In genomic region chr7:35987016-35987415, GRCh38 we compare ENCODE assay signal across 18 cellular contexts.
DNase-seq lines count a peak whose midpoint lies in the region; ATAC-seq and TF ChIP-seq lines count a peak whose summit lies in the region.
"Had no signal": no experiment of that assay in that cellular context is flagged by ENCODE, and none has a peak within 500 bp of the region (broad histone marks: within the 10 kb centered on the region; RNA-seq: fewer than 3 reads in every experiment).

No MANE protein-coding gene starts in this region.

- no peaks in the 10 kb centered on the region for H3K36me3 Mint-ChIP-seq in activated CD4-positive, alpha-beta T cell treated with anti-CD3 and anti-CD28 coated beads, Interleukin-2, amount 10 ng/mL, durations not matched to agents 24 days and 14 days (ENCODE audit: low read depth)
- no peaks in the 10 kb centered on the region for H3K36me3 Mint-ChIP-seq in nephron (ENCODE audit: low read depth)
- H3K36me3 Mint-ChIP-seq: CD4-positive, CD25-positive, alpha-beta regulatory T cell had no signal

- H3K27me3 ChIP-seq in SJCRH30 (peaks cover 15% of the 10 kb centered on the region), subcutaneous abdominal adipose tissue (ENCODE audit: control insufficient read depth in 5 of 5, insufficient read depth in 4 of 5, low read length in 5 of 5) (no peaks in the 10 kb centered on the region)
- H3K27me3 ChIP-seq: BLaER1 had no signal

- H3K4me3 ChIP-seq in SJCRH30: no peak overlapping the region
- no peak overlapping the region for H3K4me3 ChIP-seq in subcutaneous abdominal adipose tissue (ENCODE audit: low read depth in 1 of 5, low read length in 5 of 5)
- H3K4me3 ChIP-seq: BLaER1, GM12878, GM23338 had no signal

- H3K4me3 Mint-ChIP-seq in activated CD4-positive, alpha-beta T cell treated with anti-CD3 and anti-CD28 coated beads, Interleukin-2, amount 10 ng/mL, durations not matched to agents 24 days and 14 days: no peak overlapping the region
- no peak overlapping the region for H3K4me3 Mint-ChIP-seq in nephron
- H3K4me3 Mint-ChIP-seq: CD4-positive, CD25-positive, alpha-beta regulatory T cell; GM23338 had no signal

- H3K4me1 Mint-ChIP-seq in activated CD4-positive, alpha-beta T cell treated with anti-CD3 and anti-CD28 coated beads, Interleukin-2, amount 10 ng/mL, durations not matched to agents 24 days and 14 days: peaks cover 3% of the 10 kb centered on the region
- H3K4me1 Mint-ChIP-seq in nephron: peaks cover 36% of the 10 kb centered on the region

- H3K27ac ChIP-seq in SJCRH30 (no peak overlapping the region), subcutaneous abdominal adipose tissue (ENCODE audit: low read depth, low read length) (peak overlapping the region; percentile 1)
- H3K27ac ChIP-seq: 22Rv1, BLaER1 had no signal

- H3K36me3 ChIP-seq in SJCRH30: no peaks in the 10 kb centered on the region
- no peaks in the 10 kb centered on the region for H3K36me3 ChIP-seq in subcutaneous abdominal adipose tissue (ENCODE audit: control insufficient read depth in 5 of 5, insufficient read depth in 5 of 5, low read length in 5 of 5)
- H3K36me3 ChIP-seq: BLaER1 had no signal

- ATAC-seq in GM21381 (IDR thresholded peaks at IDR 0.05; ENCODE audit: unreplicated experiment) (no peak), HG03095 (IDR thresholded peaks at IDR 0.05; ENCODE audit: unreplicated experiment) (no peak)
- ATAC-seq: GM12878, GM23338, HepG2 had no signal

- peak; percentile 31 for DNase-seq in activated CD4-positive, alpha-beta T cell treated with anti-CD3 and anti-CD28 coated beads, Interleukin-2, amount 10 ng/mL, durations not matched to agents 24 days and 14 days
- DNase-seq in activated CD4-positive, alpha-beta T cell treated with anti-CD3 and anti-CD28 coated beads, Interleukin-2, amount 50 U/mL, for 4 hours: no peak
- peak; percentile 30 to 34 for DNase-seq in SJCRH30
- no peak for DNase-seq in NCI-H2196 (lab: John Stamatoyannopoulos, UW; ENCODE audit: unreplicated experiment)
- DNase-seq: AML-193; Calu3; CD4-positive, CD25-positive, alpha-beta regulatory T cell; DMS 273 treated with DMSO at 0.1 percent for 48 hours; H7 had no signal

- peaks cover 1% of the 10 kb centered on the region for H3K27me3 Mint-ChIP-seq in activated CD4-positive, alpha-beta T cell treated with anti-CD3 and anti-CD28 coated beads, Interleukin-2, amount 10 ng/mL, durations not matched to agents 24 days and 14 days
- H3K27me3 Mint-ChIP-seq in nephron (ENCODE audit: low read depth): no peaks in the 10 kb centered on the region
- H3K27me3 Mint-ChIP-seq: CD4-positive, CD25-positive, alpha-beta regulatory T cell had no signal

- TF ChIP-seq CTCF in nephron (IDR thresholded peaks at IDR 0.05; ENCODE audit: unreplicated experiment in 3 of 3): no peak

- no peaks in the 10 kb centered on the region; the same call in 1 of the 2 replicates for H3K4me1 ChIP-seq in SJCRH30
- peaks cover 3 to 25% (median 21%) of the 10 kb centered on the region in 5 donors for H3K4me1 ChIP-seq in subcutaneous abdominal adipose tissue (ENCODE audit: control insufficient read depth in 5 of 5, insufficient read depth in 5 of 5, low read length in 5 of 5)

- H3K9ac ChIP-seq in subcutaneous abdominal adipose tissue (ENCODE audit: low read length in 5 of 5): no peak overlapping the region
- H3K9ac ChIP-seq: BLaER1 had no signal

- intact Hi-C loops in activated CD4-positive, alpha-beta T cell treated with anti-CD3 and anti-CD28 coated beads, Interleukin-2, amount 10 ng/mL, durations not matched to agents 24 days and 14 days (cut with micrococcal nuclease): loop anchor here (10.0 kb wide), 1 partner anchor 198 kb away; no protein-coding TSS in a partner anchor

- no peaks in the 10 kb centered on the region for H3K9me3 Mint-ChIP-seq in activated CD4-positive, alpha-beta T cell treated with anti-CD3 and anti-CD28 coated beads, Interleukin-2, amount 10 ng/mL, durations not matched to agents 24 days and 14 days
- H3K9me3 Mint-ChIP-seq in nephron: no peaks in the 10 kb centered on the region
- H3K9me3 Mint-ChIP-seq: GM23338 had no signal

- H3K27ac Mint-ChIP-seq in activated CD4-positive, alpha-beta T cell treated with anti-CD3 and anti-CD28 coated beads, Interleukin-2, amount 10 ng/mL, durations not matched to agents 24 days and 14 days: no peak overlapping the region
- peak overlapping the region in 2 of 3 experiments; percentile 20 to 70 for H3K27ac Mint-ChIP-seq in nephron
- H3K27ac Mint-ChIP-seq: CD4-positive, CD25-positive, alpha-beta regulatory T cell; GM23338 had no signal

- no peaks in the 10 kb centered on the region for H3K9me3 ChIP-seq in SJCRH30 (replicated peaks)
- no peaks in the 10 kb centered on the region for H3K9me3 ChIP-seq in subcutaneous abdominal adipose tissue (ENCODE audit: control insufficient read depth in 5 of 5, low read length in 5 of 5)
- H3K9me3 ChIP-seq: BLaER1 had no signal

Comparison
In these comparisons a context has a peak if more than half of its experiments do, and no peak if none do; other contexts are left out.
1. DNase-seq: peak in activated CD4-positive, alpha-beta T cell treated with anti-CD3 and anti-CD28 coated beads, Interleukin-2, amount 10 ng/mL, durations not matched to agents 24 days and 14 days (single experiment) and SJCRH30 (2 of 2); none in activated CD4-positive, alpha-beta T cell treated with anti-CD3 and anti-CD28 coated beads, Interleukin-2, amount 50 U/mL, for 4 hours (0 of 2) and NCI-H2196 (single experiment).